16 cellular contexts compared by ENCODE assay signal in the genomic region with DNA sequence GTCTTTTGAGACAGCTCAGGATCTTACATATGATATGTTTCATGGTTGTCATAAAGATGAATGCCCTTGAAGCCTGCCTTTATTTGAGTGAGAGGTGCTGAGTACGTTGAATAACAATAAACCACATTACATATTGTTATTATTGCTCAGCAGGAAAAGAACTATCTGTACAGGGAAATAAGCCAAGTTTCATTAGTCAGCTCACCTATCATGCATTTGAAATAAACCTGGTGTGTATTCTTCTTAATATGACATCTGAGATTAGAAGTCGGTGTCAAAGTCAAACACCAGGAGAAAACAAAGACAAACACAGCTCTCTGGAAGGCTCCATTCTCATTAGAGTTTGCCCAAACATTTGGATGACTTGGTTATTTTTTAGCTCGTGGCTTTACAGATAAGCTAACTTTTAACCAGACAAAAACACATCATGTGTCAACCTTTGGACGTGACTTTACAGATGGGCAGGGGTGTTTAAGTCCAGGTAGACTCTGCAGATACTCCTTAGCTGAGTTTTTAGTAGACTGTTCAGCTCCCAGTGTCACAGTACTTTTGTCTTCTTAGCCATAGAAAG.
DNase-seq lines count a peak whose midpoint lies in the region; ATAC-seq and TF ChIP-seq lines count a peak whose summit lies in the region.
"Had no signal": no experiment of that assay in that cellular context is flagged by ENCODE, and none has a peak within 500 bp of the region (broad histone marks: within the 10 kb centered on the region; RNA-seq: fewer than 3 reads in every experiment).

No MANE protein-coding gene starts in this region.

- H3K36me3 Mint-ChIP-seq in CD8-positive, alpha-beta T cell = no peaks in the 10 kb centered on the region
- H3K36me3 Mint-ChIP-seq in naive thymus-derived CD4-positive, alpha-beta T cell = peaks cover 0 to 9% (median 0%) of the 10 kb centered on the region in 5 donors

- H3K27ac ChIP-seq in CD8-positive, alpha-beta T cell (ENCODE audit: low read depth, low read length) = no peak overlapping the region
- H3K27ac ChIP-seq in PC-3 (ENCODE audit: low read length) (no peak overlapping the region), epithelial cell of prostate (peak overlapping the region; percentile 65), ovary (no peak overlapping the region), adrenal gland (no peak overlapping the region)
- H3K27ac ChIP-seq in naive thymus-derived CD4-positive, alpha-beta T cell (ENCODE audit: low read depth, low read length) = no peak overlapping the region
- H3K27ac ChIP-seq: cardiac muscle cell, sigmoid colon had no signal

- no peaks in the 10 kb centered on the region for H3K27me3 Mint-ChIP-seq in CD8-positive, alpha-beta T cell (ENCODE audit: low read depth)
- peaks cover 0 to 2% (median 0%) of the 10 kb centered on the region in 5 donors for H3K27me3 Mint-ChIP-seq in naive thymus-derived CD4-positive, alpha-beta T cell

- no peaks in the 10 kb centered on the region for H3K9me2 ChIP-seq in PC-3 (replicated peaks; ENCODE audit: low read length)

- no peak overlapping the region for H3K4me3 ChIP-seq in CD8-positive, alpha-beta T cell (ENCODE audit: low read depth, low read length)
- H3K4me3 ChIP-seq in PC-3 (ENCODE audit: low read length) (no peak overlapping the region), ovary (no peak overlapping the region), adrenal gland (no peak overlapping the region)
- H3K4me3 ChIP-seq in naive thymus-derived CD4-positive, alpha-beta T cell (ENCODE audit: low read length) = no peak overlapping the region
- H3K4me3 ChIP-seq: cardiac muscle cell, lung, sigmoid colon had no signal

- no peaks in the 10 kb centered on the region for H3K79me2 ChIP-seq in PC-3 (ENCODE audit: low read length)

- H3K9me3 ChIP-seq in CD8-positive, alpha-beta T cell (ENCODE audit: low read length) = no peaks in the 10 kb centered on the region
- H3K9me3 ChIP-seq in PC-3 (ENCODE audit: low read length) (no peaks in the 10 kb centered on the region), ovary (no peaks in the 10 kb centered on the region), adrenal gland (replicated peaks in 1 of 3) (no peaks in the 10 kb centered on the region)
- H3K9me3 ChIP-seq in naive thymus-derived CD4-positive, alpha-beta T cell (ENCODE audit: control insufficient read depth in 2 of 3, low read length in 3 of 3) = no peaks in the 10 kb centered on the region
- H3K9me3 ChIP-seq: sigmoid colon had no signal

- no peaks in the 10 kb centered on the region for H3K27me3 ChIP-seq in CD8-positive, alpha-beta T cell (ENCODE audit: insufficient read depth, low read length)
- H3K27me3 ChIP-seq in PC-3 (ENCODE audit: low read length) (peaks cover 16% of the 10 kb centered on the region; the same call in 1 of the 2 replicates), ovary (no peaks in the 10 kb centered on the region), adrenal gland (no peaks in the 10 kb centered on the region)
- no peaks in the 10 kb centered on the region for H3K27me3 ChIP-seq in naive thymus-derived CD4-positive, alpha-beta T cell (ENCODE audit: control insufficient read depth in 2 of 2, insufficient read depth in 2 of 2, low read length in 2 of 2)
- H3K27me3 ChIP-seq: cardiac muscle cell, sigmoid colon had no signal

- H3K4me2 ChIP-seq in PC-3 (ENCODE audit: low read length) = no peak overlapping the region

- H3K9me3 Mint-ChIP-seq in CD8-positive, alpha-beta T cell = no peaks in the 10 kb centered on the region
- peaks cover 0 to 8% (median 0%) of the 10 kb centered on the region in 11 donors for H3K9me3 Mint-ChIP-seq in naive thymus-derived CD4-positive, alpha-beta T cell
- H3K9me3 Mint-ChIP-seq: H9 had no signal

- no peaks in the 10 kb centered on the region for H3F3A ChIP-seq in PC-3 (ENCODE audit: low read length, unreplicated experiment)

- WGBS in ovary, 3 donors = 12 to 16% (median 13%) methylated on average over 4 of the region's 4 CpGs
- WGBS in adrenal gland, 4 donors = 45 to 64% (median 56%) methylated on average over 4 of the region's 4 CpGs

- intact Hi-C loops in CD8-positive, alpha-beta T cell (cut with DNase I, micrococcal nuclease) = loop anchor here in 1 of 2 experiments (2.0 kb wide), 1 partner anchor 13 kb away; no protein-coding TSS in a partner anchor
- intact Hi-C loops in PC-3 (cut with micrococcal nuclease) (no loop called here), ovary (cut with DNase I) (no loop called here), adrenal gland (cut with DNase I) (no loop called here)
- intact Hi-C loops in naive thymus-derived CD4-positive, alpha-beta T cell (cut with micrococcal nuclease) = no loop called here

- H2AFZ ChIP-seq in PC-3 (ENCODE audit: low read length) = no peak overlapping the region

- POLR2A ChIA-PET in CD8-positive, alpha-beta T cell (lab: Charles Lee) = interaction anchor here (1.0 to 2.1 kb wide), 3 partner anchors 10 to 72 kb away, joined by 4 to 5 read pairs (median 5); a partner anchor contains a TSS
- POLR2A ChIA-PET in PC-3 (lab: Charles Lee; ENCODE audit: unreplicated experiment) = no interaction called here
- POLR2A ChIA-PET in naive thymus-derived CD4-positive, alpha-beta T cell (lab: Charles Lee) = interaction anchor here (0.9 kb wide), 1 partner anchor 15 kb away, joined by 5 read pairs; no protein-coding TSS in a partner anchor

- no peak for TF ChIP-seq CTCF in CD8-positive, alpha-beta T cell (IDR thresholded peaks at IDR 0.05)
- TF ChIP-seq CTCF in PC-3 (conservative IDR thresholded peaks at IDR 0.05; ENCODE audit: low read depth, low read length) (no peak), ovary (IDR thresholded peaks at IDR 0.05) (no peak), adrenal gland (IDR thresholded peaks at IDR 0.05) (no peak)

- no peak overlapping the region for H3K9ac ChIP-seq in PC-3 (ENCODE audit: low read length)

- H3K4me3 Mint-ChIP-seq in CD8-positive, alpha-beta T cell = no peak overlapping the region
- peak overlapping the region in 1 of 10 donors; percentile 15 for H3K4me3 Mint-ChIP-seq in naive thymus-derived CD4-positive, alpha-beta T cell
- H3K4me3 Mint-ChIP-seq: H9 had no signal

- no peak for DNase-seq in CD8-positive, alpha-beta T cell
- DNase-seq in PC-3 = peak; percentile 31
- DNase-seq in epithelial cell of prostate (ENCODE audit: low read depth, low spot score) = peak; percentile 43
- peak in 2 of 9 donors; percentile 36 to 50 for DNase-seq in naive thymus-derived CD4-positive, alpha-beta T cell
- DNase-seq in effector CD8-positive, alpha-beta T cell (lab: John Stamatoyannopoulos, UW) = no peak
- no peak for DNase-seq in ovary
- DNase-seq in adrenal gland = no peak
- DNase-seq in NCI-H1105 treated with DMSO at 0.1 percent for 48 hours (lab: John Stamatoyannopoulos, UW) = no peak
- DNase-seq: activated naive CD4-positive, alpha-beta T cell treated with anti-CD3 and anti-CD28 coated beads, Interleukin-2, amount 50 U/mL, for 16 hours; effector memory CD4-positive, alpha-beta T cell; NCI-H1436 treated with DMSO at 0.1 percent for 48 hours; sigmoid colon; T1000 had no signal

- no peaks in the 10 kb centered on the region for H4K20me1 ChIP-seq in PC-3 (ENCODE audit: low read length)

- H3K27ac Mint-ChIP-seq in CD8-positive, alpha-beta T cell = peak overlapping the region; percentile 39
- H3K27ac Mint-ChIP-seq in naive thymus-derived CD4-positive, alpha-beta T cell = peak overlapping the region in 6 of 9 donors; percentile 24 to 83 (median 68)
- H3K27ac Mint-ChIP-seq: H9 had no signal

- ATAC-seq in CD8-positive, alpha-beta T cell = peak; percentile 70
- no peak for ATAC-seq in PC-3
- ATAC-seq in naive thymus-derived CD4-positive, alpha-beta T cell = peak; percentile 24

- BruUV-seq in PC-3 (replicated peaks; lab: Mats Ljungman, UMichigan) = no TSS peak

- H3K36me3 ChIP-seq in CD8-positive, alpha-beta T cell (ENCODE audit: insufficient read depth, low read length) = no peaks in the 10 kb centered on the region
- H3K36me3 ChIP-seq in PC-3 (ENCODE audit: low read depth, low read length) = no peaks in the 10 kb centered on the region
- no peaks in the 10 kb centered on the region for H3K36me3 ChIP-seq in naive thymus-derived CD4-positive, alpha-beta T cell (ENCODE audit: control insufficient read depth in 2 of 3, insufficient read depth in 3 of 3, low read length in 3 of 3)
- H3K36me3 ChIP-seq in ovary = no peaks in the 10 kb centered on the region
- H3K36me3 ChIP-seq in adrenal gland (replicated peaks in 1 of 2) = no peaks in the 10 kb centered on the region
- H3K36me3 ChIP-seq: cardiac muscle cell, sigmoid colon had no signal

- peaks cover 15% of the 10 kb centered on the region for H3K4me1 ChIP-seq in CD8-positive, alpha-beta T cell (ENCODE audit: insufficient read depth, low read length)
- no peaks in the 10 kb centered on the region for H3K4me1 ChIP-seq in PC-3 (ENCODE audit: insufficient read depth, low read length)
- H3K4me1 ChIP-seq in naive thymus-derived CD4-positive, alpha-beta T cell (ENCODE audit: control insufficient read depth in 2 of 2, insufficient read depth in 2 of 2, low read length in 2 of 2) = peaks cover 9 to 20% of the 10 kb centered on the region in 2 donors
- H3K4me1 ChIP-seq in ovary (ENCODE audit: insufficient read depth) = no peaks in the 10 kb centered on the region
- H3K4me1 ChIP-seq in adrenal gland (replicated peaks in 1 of 2) = no peaks in the 10 kb centered on the region
- H3K4me1 ChIP-seq: sigmoid colon had no signal

- CTCF ChIA-PET in CD8-positive, alpha-beta T cell (lab: Charles Lee) = interaction anchor here (1.3 to 2.1 kb wide), 4 partner anchors 8 to 117 kb away, joined by 3 to 5 read pairs (median 4); a partner anchor contains a TSS
- CTCF ChIA-PET in PC-3 (lab: Charles Lee) = no interaction called here
- CTCF ChIA-PET in naive thymus-derived CD4-positive, alpha-beta T cell (lab: Charles Lee) = interaction anchor here (0.9 to 1.0 kb wide), 2 partner anchors 60 to 68 kb away, joined by 3 to 4 read pairs; no protein-coding TSS in a partner anchor

- no peak for TF ChIP-seq EP300 in ovary (IDR thresholded peaks at IDR 0.05)

- no peak for TF ChIP-seq POLR2A in ovary (IDR thresholded peaks at IDR 0.05)
- no peak for TF ChIP-seq POLR2A in adrenal gland (IDR thresholded peaks at IDR 0.05)

- H3K4me1 Mint-ChIP-seq in CD8-positive, alpha-beta T cell (ENCODE audit: low read depth) = peaks cover 50% of the 10 kb centered on the region
- H3K4me1 Mint-ChIP-seq in naive thymus-derived CD4-positive, alpha-beta T cell = peaks cover 15 to 51% (median 36%) of the 10 kb centered on the region in 7 donors

Comparison
In these comparisons a context has a peak if more than half of its experiments do, and no peak if none do; other contexts are left out.
1. DNase-seq: peak in PC-3 (single experiment) and epithelial cell of prostate (single experiment); none in CD8-positive, alpha-beta T cell (0 of 7), effector CD8-positive, alpha-beta T cell (single experiment), ovary (0 of 5), adrenal gland (0 of 7) and NCI-H1105 treated with DMSO at 0.1 percent for 48 hours (single experiment).